8 cellular contexts compared by ENCODE assay signal in genomic region chr7:1532456-1533254, GRCh38. TPM values are rescaled to one million over a fixed set of nuclear protein-coding genes. Genes with fewer than 3 reads are reported as not detected.
DNase-seq lines count a peak whose midpoint lies in the region; ATAC-seq and TF ChIP-seq lines count a peak whose summit lies in the region.

No MANE protein-coding gene starts in this region.

- TF ChIP-seq CTCF in Calu3 (IDR thresholded peaks at IDR 0.05; ENCODE audit: unreplicated experiment) (no peak), endodermal cell (conservative IDR thresholded peaks at IDR 0.05) (no peak)

- no peaks in the 10 kb centered on the region for H3K27me3 ChIP-seq in endodermal cell (ENCODE audit: control insufficient read depth, insufficient read depth, low read length, poor library complexity, severe bottlenecking)
- no peaks in the 10 kb centered on the region for H3K27me3 ChIP-seq in mucosa of stomach (ENCODE audit: control insufficient read depth, insufficient read depth, low read length)

- intact Hi-C loops in Calu3 (cut with micrococcal nuclease; ENCODE audit: unreplicated experiment) = loop anchor here (2.0 kb wide), 1 partner anchor 24 kb away; the partner anchor contains the start of gene TMEM184A

- WGBS in endodermal cell (ENCODE audit: insufficient coverage in 1 of 2, insufficient read length in 1 of 2), 2 experiments = 58 to 71% methylated on average over 31 to 36 of the region's 36 CpGs

- no peak overlapping the region for H3K27ac ChIP-seq in endodermal cell (ENCODE audit: low read depth, low read length)

- H3K4me1 Mint-ChIP-seq in Calu3 (ENCODE audit: low read depth, unreplicated experiment) = peaks cover 46% of the 10 kb centered on the region
- peaks cover 19% of the 10 kb centered on the region for H3K4me1 Mint-ChIP-seq in endodermal cell
- peaks cover 22 to 41% of the 10 kb centered on the region in 2 donors for H3K4me1 Mint-ChIP-seq in stimulated activated naive B cell treated with anti-CD40 and anti-IgM and Interleukin-4, amounts not matched to agents 10 μg/mL and 1 μg/mL and 100 μg/mL, for 72 hours

- H3K9me3 Mint-ChIP-seq in Calu3 (ENCODE audit: low read depth, unreplicated experiment) (no peaks in the 10 kb centered on the region), endodermal cell (no peaks in the 10 kb centered on the region)
- no peaks in the 10 kb centered on the region for H3K9me3 Mint-ChIP-seq in stimulated activated naive B cell treated with anti-CD40 and anti-IgM and Interleukin-4, amounts not matched to agents 10 μg/mL and 1 μg/mL and 100 μg/mL, for 72 hours

- H3K36me3 ChIP-seq in endodermal cell (ENCODE audit: control insufficient read depth, insufficient read depth, low read length) (no peaks in the 10 kb centered on the region), mucosa of stomach (ENCODE audit: control insufficient read depth, insufficient read depth, low read length) (no peaks in the 10 kb centered on the region)

- CTCF ChIA-PET in Calu3 (lab: Charles Lee) = interaction anchor here (0.7 to 3.4 kb wide), 5 partner anchors 11 to 26 kb away, joined by 3 to 16 read pairs (median 3); partner anchors contain the start of gene TMEM184A

- H3K4me1 ChIP-seq in endodermal cell (ENCODE audit: control insufficient read depth, insufficient read depth, low read length) (peaks cover 10% of the 10 kb centered on the region), mucosa of stomach (ENCODE audit: control insufficient read depth, insufficient read depth, low read length) (peaks cover 50% of the 10 kb centered on the region)

- H3K4me3 ChIP-seq in endodermal cell (ENCODE audit: low read length) (no peak overlapping the region), mucosa of stomach (ENCODE audit: low read length) (peak overlapping the region; percentile 54)

- H3K9me3 ChIP-seq in endodermal cell (ENCODE audit: control insufficient read depth, low read length) (no peaks in the 10 kb centered on the region), mucosa of stomach (ENCODE audit: control insufficient read depth, low read length) (no peaks in the 10 kb centered on the region)

- H3K4me3 Mint-ChIP-seq in Calu3 (ENCODE audit: low read depth, unreplicated experiment) (peak overlapping the region; percentile 96), endodermal cell (peak overlapping the region; percentile 71)
- H3K4me3 Mint-ChIP-seq in stimulated activated naive B cell treated with anti-CD40 and anti-IgM and Interleukin-4, amounts not matched to agents 10 μg/mL and 1 μg/mL and 100 μg/mL, for 72 hours = peak overlapping the region; percentile 87 to 89

- H3K27me3 Mint-ChIP-seq in Calu3 (ENCODE audit: unreplicated experiment) (peaks cover 3% of the 10 kb centered on the region), endodermal cell (ENCODE audit: insufficient read depth) (no peaks in the 10 kb centered on the region)
- no peaks in the 10 kb centered on the region for H3K27me3 Mint-ChIP-seq in stimulated activated naive B cell treated with anti-CD40 and anti-IgM and Interleukin-4, amounts not matched to agents 10 μg/mL and 1 μg/mL and 100 μg/mL, for 72 hours

- TSS peak; percentile 92 for BruUV-seq in Calu3 (replicated peaks; lab: Mats Ljungman, UMichigan)

- peak; percentile 48 to 50 for ATAC-seq in stimulated activated naive B cell treated with anti-CD40 and anti-IgM and Interleukin-4, amounts not matched to agents 10 μg/mL and 1 μg/mL and 100 μg/mL, for 72 hours (replicated peaks)
- no peak for ATAC-seq in GM21723 (IDR thresholded peaks at IDR 0.05; ENCODE audit: unreplicated experiment)

- H3K36me3 Mint-ChIP-seq in Calu3 (ENCODE audit: insufficient read depth, unreplicated experiment) (peaks cover 84% of the 10 kb centered on the region), endodermal cell (ENCODE audit: low read depth) (no peaks in the 10 kb centered on the region)
- peaks cover 3 to 20% of the 10 kb centered on the region in 2 donors for H3K36me3 Mint-ChIP-seq in stimulated activated naive B cell treated with anti-CD40 and anti-IgM and Interleukin-4, amounts not matched to agents 10 μg/mL and 1 μg/mL and 100 μg/mL, for 72 hours

- DNase-seq in Calu3 (peak; percentile 92), MV-4-11 (lab: John Stamatoyannopoulos, UW) (peak; percentile 91), endodermal cell (peak; percentile 71), SKM-1 (lab: John Stamatoyannopoulos, UW; ENCODE audit: unreplicated experiment) (no peak)
- peak; percentile 40 for DNase-seq in activated CD8-positive, alpha-beta memory T cell treated with anti-CD3 and anti-CD28 coated beads for 1 hour (ENCODE audit: extremely low read depth in 1 of 2, low read depth in 1 of 2)
- DNase-seq in stimulated activated naive B cell treated with anti-CD40 and anti-IgM and Interleukin-4, amounts not matched to agents 10 μg/mL and 1 μg/mL and 100 μg/mL, for 72 hours = no peak

- H3K9ac ChIP-seq in endodermal cell (ENCODE audit: extremely low read depth, low read length, poor library complexity, severe bottlenecking) (no peak overlapping the region), mucosa of stomach (ENCODE audit: low read length) (peak overlapping the region; percentile 72)

- H3K27ac Mint-ChIP-seq in Calu3 (ENCODE audit: unreplicated experiment) (peak overlapping the region; percentile 89), endodermal cell (peak overlapping the region; percentile 46)
- H3K27ac Mint-ChIP-seq in stimulated activated naive B cell treated with anti-CD40 and anti-IgM and Interleukin-4, amounts not matched to agents 10 μg/mL and 1 μg/mL and 100 μg/mL, for 72 hours = peak overlapping the region; percentile 93

RNA-seq across cellular contexts. Expression of gene MAFK, which starts 2.2 kb away (rescaled TPM):
- 105 and 113 TPM in 2 replicates for total RNA-seq in Calu3 (2022)
- 10 to 100 TPM in 1 of 2 donors, 1 to 10 TPM in 1; 7.7 to 10.7 TPM for total RNA-seq in endodermal cell
- polyA plus RNA-seq in endodermal cell (2013, experiment 1 of 2) = 5.6 TPM
- 5.2 TPM for polyA plus RNA-seq in endodermal cell (2013, experiment 2 of 2)

RNA-seq across cellular contexts. Expression of gene TMEM184A, which starts 23.4 kb away (rescaled TPM):
- total RNA-seq in Calu3 (2022) (61.9 and 75.8 TPM in 2 replicates), endodermal cell (1 to 10 TPM; 4.6 to 5.1 TPM)
- polyA plus RNA-seq in endodermal cell (2013, experiment 1 of 2) = 0.43 TPM
- 1.1 TPM for polyA plus RNA-seq in endodermal cell (2013, experiment 2 of 2)

RNA-seq across cellular contexts. Expression of gene INTS1, which starts 28.5 kb away (rescaled TPM):
- total RNA-seq in Calu3 (2022) (177 and 192 TPM in 2 replicates), endodermal cell (100 to 1,000 TPM; 145 to 178 TPM)
- polyA plus RNA-seq in endodermal cell (2013, experiment 1 of 2) = 71.2 TPM
- polyA plus RNA-seq in endodermal cell (2013, experiment 2 of 2) = 59.7 TPM

RNA-seq across cellular contexts. Expression of gene PSMG3, which starts 37.2 kb away (rescaled TPM):
- 64.0 and 67.2 TPM in 2 replicates for total RNA-seq in Calu3 (2022)
- 10 to 100 TPM; 30.1 to 44.3 TPM for total RNA-seq in endodermal cell
- polyA plus RNA-seq in endodermal cell (2013, experiment 1 of 2) = 30.0 TPM
- polyA plus RNA-seq in endodermal cell (2013, experiment 2 of 2) = 30.2 TPM

Comparison
In these comparisons a context has a peak if more than half of its experiments do, and no peak if none do; other contexts are left out.
1. DNase-seq: peak in Calu3 (single experiment), MV-4-11 (single experiment), activated CD8-positive, alpha-beta memory T cell treated with anti-CD3 and anti-CD28 coated beads for 1 hour (2 of 2) and endodermal cell (single experiment); none in stimulated activated naive B cell treated with anti-CD40 and anti-IgM and Interleukin-4, amounts not matched to agents 10 μg/mL and 1 μg/mL and 100 μg/mL, for 72 hours (single experiment) and SKM-1 (single experiment).
2. RNA of gene TMEM184A, which starts 23.4 kb away (total RNA-seq): 61.9 to 75.8 TPM in Calu3; 4.6 to 5.1 TPM in endodermal cell; every median in the first group is over 10 times any median in the second.
3. Peak in every context shown above with its lines, with median percentiles within 50 percentile points of each other: H3K27ac Mint-ChIP-seq and H3K4me3 Mint-ChIP-seq.